ENCODE assay signal across 34 cellular contexts in genomic region chr7:114843102-114843501, GRCh38.
A peak's percentile ranks its signal among the peaks of the same experiment; 100 is the strongest.
DNase-seq lines count a peak whose midpoint lies in the region; ATAC-seq and FAIRE-seq lines count a peak whose summit lies in the region.
"Had no signal": no experiment of that assay in that cellular context is flagged by ENCODE, and none has a peak within 500 bp of the region (broad histone marks: within the 10 kb centered on the region; RNA-seq: fewer than 3 reads in every experiment).

No MANE protein-coding gene starts in this region.

- no peaks in the 10 kb centered on the region for H3K79me1 ChIP-seq in neuronal stem cell (ENCODE audit: low read depth, low read length)

- peak; percentile 84 for ATAC-seq in GM18867 (IDR thresholded peaks at IDR 0.05; ENCODE audit: unreplicated experiment)
- ATAC-seq in HG02571 (IDR thresholded peaks at IDR 0.05; ENCODE audit: unreplicated experiment), result peak; percentile 65
- peak; percentile 61 for ATAC-seq in HG03354 (IDR thresholded peaks at IDR 0.05; ENCODE audit: poor library complexity, severe bottlenecking, unreplicated experiment)
- ATAC-seq in T-helper 17 cell, result no peak
- ATAC-seq: A549; activated naive CD4-positive, alpha-beta T cell treated with anti-CD3 and anti-CD28 coated beads, Interleukin-2, amount 50 U/mL, for 72 hours; effector memory CD8-positive, alpha-beta T cell; naive thymus-derived CD4-positive, alpha-beta T cell; Panc1; psoas muscle had no signal

- no peak overlapping the region for H3K27ac Mint-ChIP-seq in T-helper 17 cell
- H3K27ac Mint-ChIP-seq: activated CD4-positive, alpha-beta memory T cell treated with anti-CD3 and anti-CD28 coated beads for 36 hours; activated naive CD4-positive, alpha-beta T cell treated with anti-CD3 and anti-CD28 coated beads, Interleukin-2, amount 50 U/mL, for 72 hours; activated T-helper 2 cell treated with anti-CD3 and anti-CD28 coated beads, Interferon-gamma antibody, Interleukin-2, Interleukin-4, amounts not matched to agents 10 μg/mL and 5 μg/mL and 100 μg/mL, durations not matched to agents 14 hours and 24 hours and 36 hours; B cell; effector memory CD8-positive, alpha-beta T cell; mesothelial cell of epicardium; naive thymus-derived CD4-positive, alpha-beta T cell had no signal

- H2BK12ac ChIP-seq in neuronal stem cell (ENCODE audit: low read length), result no peak overlapping the region

- WGBS in neuronal stem cell (ENCODE audit: extremely low coverage in 2 of 2, insufficient read length in 2 of 2, insufficient replicate concordance in 1 of 2), 2 donors, result no CpG with 5 or more reads among the region's 3 CpGs

- no peak overlapping the region for H2BK5ac ChIP-seq in neuronal stem cell (ENCODE audit: low read length)

- no peak overlapping the region for H3K27ac ChIP-seq in neuronal stem cell (replicated peaks; ENCODE audit: low read length)
- H3K27ac ChIP-seq: A549, colonic mucosa, psoas muscle, sigmoid colon, thoracic aorta, vagina had no signal

- H3K36me3 ChIP-seq in neuronal stem cell (replicated peaks in 1 of 2; ENCODE audit: control insufficient read depth in 2 of 2, insufficient read depth in 2 of 2, low read length in 2 of 2), result no peaks in the 10 kb centered on the region
- H3K36me3 ChIP-seq: colonic mucosa, sigmoid colon, thoracic aorta, vagina had no signal

- H4K91ac ChIP-seq in neuronal stem cell (ENCODE audit: low read depth, low read length, poor library complexity), result no peak overlapping the region

- H3K4me1 Mint-ChIP-seq in T-helper 17 cell, result no peaks in the 10 kb centered on the region
- H3K4me1 Mint-ChIP-seq: B cell had no signal

- H3K4me3 ChIP-seq in neuronal stem cell (ENCODE audit: low read length in 2 of 2), result no peak overlapping the region
- H3K4me3 ChIP-seq: A549, colonic mucosa, psoas muscle, sigmoid colon, thoracic aorta, vagina had no signal

- H3K27me3 ChIP-seq in neuronal stem cell (ENCODE audit: control insufficient read depth in 3 of 3, insufficient read depth in 3 of 3, low read depth in 1 of 3, low read length in 3 of 3), result no peaks in the 10 kb centered on the region
- H3K27me3 ChIP-seq: colonic mucosa, sigmoid colon, vagina had no signal

- H3K14ac ChIP-seq in neuronal stem cell (ENCODE audit: low read length), result no peak overlapping the region

- no peak overlapping the region for H3K23ac ChIP-seq in neuronal stem cell (ENCODE audit: low read depth, low read length, poor library complexity)

- no peak overlapping the region for H2AK5ac ChIP-seq in neuronal stem cell (ENCODE audit: low read depth, low read length)

- H2AFZ ChIP-seq in neuronal stem cell (ENCODE audit: low read length), result peak overlapping the region; percentile 52

- H3K4ac ChIP-seq in neuronal stem cell (ENCODE audit: low read length), result no peak overlapping the region

- DNase-seq in neuronal stem cell (ENCODE audit: low spot score) (no peak), RCC 7860 (ENCODE audit: low spot score) (no peak), HuH-7.5 (ENCODE audit: low spot score) (no peak), T-helper 17 cell (no peak), AG08396 (ENCODE audit: low spot score) (no peak)
- DNase-seq: activated CD4-positive, alpha-beta memory T cell treated with anti-CD3 and anti-CD28 coated beads for 36 hours; anterior cingulate cortex; colonic mucosa; DMS153; effector memory CD8-positive, alpha-beta T cell; erythroblast; glutamatergic neuron; H9; naive thymus-derived CD4-positive, alpha-beta T cell; NCI-H1105 treated with DMSO at 0.1 percent for 48 hours; NCI-H2029 treated with DMSO at 0.1 percent for 48 hours; NCI-H526; occipital lobe; psoas muscle; sigmoid colon; stimulated activated CD4-positive, alpha-beta T cell treated with anti-CD3 and anti-CD28 coated beads, Interleukin-15, amount 100 ng/mL, for 24 hours; stimulated activated naive CD4-positive, alpha-beta T cell treated with Interleukin-2 at 50 U/mL for 16 hours had no signal

- H2BK120ac ChIP-seq in neuronal stem cell (ENCODE audit: low read depth, low read length), result no peak overlapping the region

- no peaks in the 10 kb centered on the region for H3K9me3 ChIP-seq in neuronal stem cell (replicated peaks in 1 of 2; ENCODE audit: control insufficient read depth in 2 of 2, insufficient read depth in 1 of 2, low read depth in 1 of 2, low read length in 2 of 2)
- H3K9me3 ChIP-seq in T-helper 17 cell (ENCODE audit: control insufficient read depth, low read length, poor library complexity, severe bottlenecking), result no peaks in the 10 kb centered on the region
- H3K9me3 ChIP-seq: A549, colonic mucosa, psoas muscle, sigmoid colon, thoracic aorta, vagina had no signal

- no peak overlapping the region for H3K4me2 ChIP-seq in neuronal stem cell (ENCODE audit: insufficient read depth, low read length, poor library complexity, severe bottlenecking)
- H3K4me2 ChIP-seq: A549 had no signal

- H3K4me1 ChIP-seq in neuronal stem cell (ENCODE audit: control insufficient read depth in 2 of 2, insufficient read depth in 1 of 2, low read depth in 1 of 2, low read length in 2 of 2), result peaks cover 0 to 2% of the 10 kb centered on the region in 2 donors
- H3K4me1 ChIP-seq: A549, colonic mucosa, psoas muscle, vagina had no signal

- no peak overlapping the region for H2BK15ac ChIP-seq in neuronal stem cell (ENCODE audit: low read length)

- no peak overlapping the region for H3K4me3 Mint-ChIP-seq in T-helper 17 cell
- H3K4me3 Mint-ChIP-seq: activated CD4-positive, alpha-beta memory T cell treated with anti-CD3 and anti-CD28 coated beads for 36 hours; B cell; effector memory CD8-positive, alpha-beta T cell; H9; mesothelial cell of epicardium; naive thymus-derived CD4-positive, alpha-beta T cell had no signal

- no peak overlapping the region for H3K18ac ChIP-seq in neuronal stem cell (ENCODE audit: low read length)

- H3K36me3 Mint-ChIP-seq in T-helper 17 cell (ENCODE audit: low read depth), result no peaks in the 10 kb centered on the region
- H3K36me3 Mint-ChIP-seq: activated CD4-positive, alpha-beta memory T cell treated with anti-CD3 and anti-CD28 coated beads for 36 hours; mesothelial cell of epicardium; naive thymus-derived CD4-positive, alpha-beta T cell had no signal

- FAIRE-seq in RCC 7860 (lab: Jason Lieb, UNC), result no peak
- FAIRE-seq: A549, bronchial epithelial cell had no signal

- H3K27me3 Mint-ChIP-seq in T-helper 17 cell, result peaks cover 6% of the 10 kb centered on the region
- H3K27me3 Mint-ChIP-seq: B cell; effector memory CD8-positive, alpha-beta T cell had no signal

- H4K8ac ChIP-seq in neuronal stem cell (ENCODE audit: low read depth, low read length), result no peak overlapping the region

- H3K9ac ChIP-seq in neuronal stem cell (ENCODE audit: low read depth, low read length, poor library complexity), result no peak overlapping the region
